23 cellular contexts compared by ENCODE assay signal in the genomic region with DNA sequence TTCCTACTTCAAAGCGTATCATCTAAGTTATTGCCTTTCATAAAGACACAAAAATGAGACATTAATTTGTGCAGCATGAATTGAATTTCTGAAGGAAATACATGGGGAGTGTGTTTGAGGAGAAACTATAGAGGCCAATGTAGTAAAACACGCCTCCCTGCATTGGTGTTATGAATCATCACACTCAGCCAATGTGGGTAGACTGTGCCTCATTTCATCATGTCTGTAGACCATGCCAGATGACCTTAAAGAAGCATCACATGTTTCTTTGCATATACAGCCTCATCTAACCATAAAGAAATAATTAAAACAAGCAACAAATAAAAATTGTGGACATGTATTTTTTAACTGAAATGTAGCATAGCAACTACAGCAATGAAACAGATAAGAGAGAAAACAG.
DNase-seq lines count a peak whose midpoint lies in the region; ATAC-seq and TF ChIP-seq lines count a peak whose summit lies in the region.
"Had no signal": no experiment of that assay in that cellular context is flagged by ENCODE, and none has a peak within 500 bp of the region (broad histone marks: within the 10 kb centered on the region; RNA-seq: fewer than 3 reads in every experiment).

No MANE protein-coding gene starts in this region.

- H3K79me2 ChIP-seq in GM23248 (ENCODE audit: insufficient read depth) (no peaks in the 10 kb centered on the region), mammary epithelial cell (ENCODE audit: insufficient read depth, low read length) (no peaks in the 10 kb centered on the region)

- H3K27ac ChIP-seq in GM23248 (no peak overlapping the region), mammary epithelial cell (ENCODE audit: insufficient read depth, low read depth, low read length) (no peak overlapping the region)
- H3K27ac ChIP-seq: A549, BLaER1, KMS-11, SJSA1 had no signal

- BruUV-seq in mammary epithelial cell (replicated peaks; lab: Mats Ljungman, UMichigan): no TSS peak

- in situ Hi-C loops in GM23248 (cut with MboI) (no loop called here), mammary epithelial cell (cut with MboI; ENCODE audit: low sequenced_read_pairs in 2 of 2) (no loop called here)

- no peaks in the 10 kb centered on the region for H4K20me1 ChIP-seq in GM23248 (ENCODE audit: insufficient read depth)
- no peaks in the 10 kb centered on the region for H4K20me1 ChIP-seq in mammary epithelial cell (ENCODE audit: insufficient read depth, low read length)
- H4K20me1 ChIP-seq: BLaER1 had no signal

- H3K9me3 ChIP-seq in GM23248 (ENCODE audit: low read depth) (no peaks in the 10 kb centered on the region), mammary epithelial cell (replicated peaks; ENCODE audit: insufficient read depth, low read length) (no peaks in the 10 kb centered on the region)
- H3K9me3 ChIP-seq: A549, BLaER1, HAP-1, SJSA1 had no signal

- no peaks in the 10 kb centered on the region for H3K9me2 ChIP-seq in GM23248 (ENCODE audit: insufficient read depth)

- H3K4me2 ChIP-seq in GM23248 (ENCODE audit: unreplicated experiment) (no peak overlapping the region), mammary epithelial cell (ENCODE audit: insufficient read depth, low read depth, low read length) (no peak overlapping the region)
- H3K4me2 ChIP-seq: A549, BLaER1, GM23338, KMS-11 had no signal

- peak; percentile 30 for DNase-seq in GM23248
- peak; percentile 27 for DNase-seq in mammary epithelial cell
- peak; percentile 4 for DNase-seq in fibroblast of peridontal ligament (ENCODE audit: extremely low read depth)
- peak; percentile 7 for DNase-seq in renal cortical epithelial cell (ENCODE audit: low read depth)
- no peak for DNase-seq in NAMALWA (ENCODE audit: low spot score)
- DNase-seq in stimulated activated CD4-positive, alpha-beta T cell treated with anti-CD3 and anti-CD28 coated beads, Interleukin-4, amount 100 ng/mL, for 1 hour: no peak
- DNase-seq: CD4-positive, alpha-beta T cell; COR-L47; DMS79; IMR-90; NCI-H1105 treated with DMSO at 0.1 percent for 48 hours; NCI-H2081; NCI-H2171 treated with DMSO at 0.1 percent for 48 hours; NCI-H446; NCI-H526; OCI-M1 had no signal

- H3K4me1 ChIP-seq in GM23248 (ENCODE audit: insufficient read depth) (peaks cover 6% of the 10 kb centered on the region), mammary epithelial cell (ENCODE audit: insufficient read depth, low read length) (peaks cover 11% of the 10 kb centered on the region)
- H3K4me1 ChIP-seq: A549, BLaER1 had no signal

- no peak for ATAC-seq in HG03039 (IDR thresholded peaks at IDR 0.05; ENCODE audit: unreplicated experiment)
- ATAC-seq: A549, GM23338 had no signal

- dilution Hi-C loops in mammary epithelial cell (cut with HindIII; ENCODE audit: low sequenced_read_pairs): no loop called here

- CTCF ChIA-PET in mammary epithelial cell (lab: Charles Lee; ENCODE audit: low non-redundant PET): no interaction called here

- TF ChIP-seq CTCF in mammary epithelial cell (conservative IDR thresholded peaks at IDR 0.05 in 1 of 2, IDR thresholded peaks at IDR 0.05 in 1 of 2; ENCODE audit: extremely low read depth in 1 of 2, insufficient read depth in 1 of 2, low read depth in 1 of 2, low read length in 2 of 2): no peak

- H2AFZ ChIP-seq in GM23248 (no peak overlapping the region), mammary epithelial cell (ENCODE audit: low read depth, low read length) (no peak overlapping the region)
- H2AFZ ChIP-seq: GM23338 had no signal

- no peaks in the 10 kb centered on the region for H3K27me3 ChIP-seq in GM23248 (replicated peaks; ENCODE audit: insufficient read depth)
- H3K27me3 ChIP-seq in mammary epithelial cell (ENCODE audit: insufficient read depth, low read length): no peaks in the 10 kb centered on the region
- H3K27me3 ChIP-seq: BLaER1, SJSA1 had no signal

- H3K9ac ChIP-seq in GM23248 (no peak overlapping the region), mammary epithelial cell (ENCODE audit: insufficient read depth, low read length) (no peak overlapping the region)
- H3K9ac ChIP-seq: BLaER1, KMS-11 had no signal

- intact Hi-C loops in mammary epithelial cell (cut with micrococcal nuclease): no loop called here

- H3K36me3 ChIP-seq in GM23248 (ENCODE audit: low read depth) (no peaks in the 10 kb centered on the region), mammary epithelial cell (ENCODE audit: insufficient read depth, low read length) (no peaks in the 10 kb centered on the region)
- H3K36me3 ChIP-seq: BLaER1, HAP-1, SJSA1 had no signal

- no peaks in the 10 kb centered on the region for H3F3A ChIP-seq in GM23248 (ENCODE audit: insufficient read depth)

- WGBS in GM23248 (ENCODE audit: low coverage in 1 of 2, low lambda C conversion rate in 2 of 2, missing lambda C conversion rate in 2 of 2), 2 experiments: 66 to 78% methylated on average over 2 of the region's 2 CpGs
- 83% methylated on average over 2 of the region's 2 CpGs for WGBS in mammary epithelial cell (ENCODE audit: low coverage, missing lambda C conversion rate)

- H3K4me3 ChIP-seq in GM23248 (no peak overlapping the region), mammary epithelial cell (replicated peaks in 1 of 3; ENCODE audit: insufficient read depth in 1 of 3, low read depth in 2 of 3, low read length in 3 of 3) (no peak overlapping the region)
- H3K4me3 ChIP-seq: A549, BLaER1, GM23338, HAP-1, SJSA1 had no signal

Comparison
In these comparisons a context has a peak if more than half of its experiments do, and no peak if none do; other contexts are left out.
1. DNase-seq: peak in GM23248 (single experiment), mammary epithelial cell (single experiment), fibroblast of peridontal ligament (single experiment) and renal cortical epithelial cell (single experiment); none in NAMALWA (single experiment) and stimulated activated CD4-positive, alpha-beta T cell treated with anti-CD3 and anti-CD28 coated beads, Interleukin-4, amount 100 ng/mL, for 1 hour (single experiment).